7 cellular contexts compared by ENCODE assay signal in genomic region chr11:18321622-18321990, GRCh38. TPM values are rescaled to one million over a fixed set of nuclear protein-coding genes. Genes with fewer than 3 reads are reported as not detected.
DNase-seq lines count a peak whose midpoint lies in the region; ATAC-seq, FAIRE-seq and TF ChIP-seq lines count a peak whose summit lies in the region.

No MANE protein-coding gene starts in this region.

- H3K36me3 ChIP-seq in RWPE2 (ENCODE audit: low read depth) (peaks cover 27% of the 10 kb centered on the region), pancreas (peaks cover 0 to 4% (median 0%) of the 10 kb centered on the region in 3 donors)

- H3K27ac ChIP-seq in RWPE2 (ENCODE audit: poor library complexity, severe bottlenecking) (peak overlapping the region; percentile 75), pancreas (peak overlapping the region; percentile 92 to 98 (median 98))

- H3K4me3 ChIP-seq in RWPE2 (ENCODE audit: severe bottlenecking) (peak overlapping the region; percentile 85), pancreas (peak overlapping the region; percentile 74 to 86 (median 80))

- TF ChIP-seq CTCF in RWPE2 (IDR thresholded peaks at IDR 0.05; ENCODE audit: poor library complexity, severe bottlenecking): no peak
- TF ChIP-seq CTCF in pancreas (IDR thresholded peaks at IDR 0.05): no peak

- no peak for FAIRE-seq in pancreas (lab: Jason Lieb, UNC)

- intact Hi-C loops in pancreas (cut with DNase I): no loop called here

- WGBS in pancreas, 2 donors: 1% methylated on average over 3 of the region's 3 CpGs

- H3K9me3 ChIP-seq in RWPE2 (ENCODE audit: severe bottlenecking) (no peaks in the 10 kb centered on the region), pancreas (no peaks in the 10 kb centered on the region)

- no peak for DNase-seq in RWPE2 (ENCODE audit: low spot score)
- no peak for DNase-seq in pancreas
- no peak for DNase-seq in UCSD-AML1 (lab: John Stamatoyannopoulos, UW; ENCODE audit: unreplicated experiment)
- no peak for DNase-seq in GOT3 (lab: John Stamatoyannopoulos, UW)

- peak; percentile 10 for ATAC-seq in GM18517 (IDR thresholded peaks at IDR 0.05; ENCODE audit: unreplicated experiment)
- peak; percentile 2 for ATAC-seq in HG02610 (IDR thresholded peaks at IDR 0.05; ENCODE audit: unreplicated experiment)
- ATAC-seq in RWPE2 (ENCODE audit: low read depth): peak; percentile 24
- ATAC-seq in esophagus mucosa: peak; percentile 19
- ATAC-seq in pancreas: peak in 2 of 4 donors; percentile 1

- H3K27me3 ChIP-seq in RWPE2 (ENCODE audit: insufficient read depth, poor library complexity, severe bottlenecking): no peaks in the 10 kb centered on the region
- H3K27me3 ChIP-seq in pancreas: no peaks in the 10 kb centered on the region

- H3K4me1 ChIP-seq in RWPE2 (ENCODE audit: insufficient read depth, poor library complexity, severe bottlenecking) (peaks cover 27% of the 10 kb centered on the region), pancreas (peaks cover 24 to 47% (median 39%) of the 10 kb centered on the region in 3 donors)

RNA-seq across cellular contexts. Expression of gene HPS5, which starts 0.3 kb away (rescaled TPM):
- 12.3 TPM for total RNA-seq in esophagus mucosa
- 1 to 10 TPM; 4.6 to 9.7 (median 7.3) TPM for total RNA-seq in pancreas
- 1 to 10 TPM; 3.4 to 5.0 TPM for polyA plus RNA-seq in pancreas

RNA-seq across cellular contexts. Expression of gene GTF2H1, which starts 0.8 kb away (rescaled TPM):
- total RNA-seq in esophagus mucosa: 33.9 TPM
- total RNA-seq in pancreas: 10 to 100 TPM; 13.9 to 23.1 (median 18.2) TPM
- 10 to 100 TPM; 11.9 to 20.5 TPM for polyA plus RNA-seq in pancreas

RNA-seq across cellular contexts. Expression of gene SAA1, which starts 55.5 kb away (rescaled TPM):
- total RNA-seq in esophagus mucosa (56.2 TPM), pancreas (10 to 100 TPM in 3 of 6 donors, 1 to 10 TPM in 2, under 1 TPM in 1; 0.67 to 77.9 (median 10.1) TPM)
- polyA plus RNA-seq in pancreas: 10 to 100 TPM in 1 of 2 donors, 1 to 10 TPM in 1; 5.9 to 47.8 TPM
